ENCODE assay signal across 27 cellular contexts in the genomic region with DNA sequence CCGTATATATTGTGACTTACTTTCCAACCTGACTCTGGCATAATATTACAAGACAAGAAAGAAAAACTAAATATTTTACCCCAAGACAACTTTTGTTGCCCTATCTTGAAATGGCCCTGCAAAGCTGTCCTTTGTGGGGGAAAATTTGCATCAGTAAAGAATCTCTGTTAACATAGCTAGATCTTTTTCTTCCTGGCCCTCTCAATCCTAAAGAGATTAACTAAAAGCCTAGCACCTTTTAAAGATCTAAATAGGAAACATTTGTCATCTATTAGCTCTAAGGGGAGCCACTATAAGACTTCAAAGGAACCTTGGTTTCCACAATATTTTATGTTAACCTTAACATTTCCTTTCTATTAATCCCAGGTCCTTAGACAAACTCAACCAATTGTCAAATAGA.
"Had no signal": no experiment of that assay in that cellular context is flagged by ENCODE, and none has a peak within 500 bp of the region (broad histone marks: within the 10 kb centered on the region; RNA-seq: fewer than 3 reads in every experiment).

No MANE protein-coding gene starts in this region.

- H3K27me3 ChIP-seq: stomach, suprapubic skin, testis, tibial nerve, transverse colon, upper lobe of left lung, upper lobe of right lung, uterus, vagina had no signal

- H3K4me3 Mint-ChIP-seq: stimulated activated effector memory CD8-positive, alpha-beta T cell treated with anti-CD3 and anti-CD28 coated beads, Interleukin-12 subunit alpha, Interleukin-12 subunit beta, amount 100 ng/mL, for 72 hours; stimulated activated memory B cell treated with anti-CD40 and anti-IgM and Interleukin-4, amounts not matched to agents 10 μg/mL and 1 μg/mL and 100 μg/mL, for 72 hours; stimulated activated naive B cell treated with anti-CD40 and anti-IgM and Interleukin-4, amounts not matched to agents 10 μg/mL and 1 μg/mL and 100 μg/mL, for 72 hours; stimulated activated naive CD8-positive, alpha-beta T cell treated with anti-CD3 and anti-CD28 coated beads, Interleukin-15, amount 100 ng/mL, for 72 hours; stimulated activated naive CD8-positive, alpha-beta T cell treated with anti-CD3 and anti-CD28 coated beads, Interleukin-15, Interleukin-2, amounts not matched to agents 100 ng/mL and 50 ng/mL, for 24 hours; type B pancreatic cell had no signal

- H3K27ac Mint-ChIP-seq: stimulated activated effector memory CD8-positive, alpha-beta T cell treated with anti-CD3 and anti-CD28 coated beads, Interleukin-12 subunit alpha, Interleukin-12 subunit beta, amount 100 ng/mL, for 72 hours; stimulated activated memory B cell treated with anti-CD40 and anti-IgM and Interleukin-4, amounts not matched to agents 10 μg/mL and 1 μg/mL and 100 μg/mL, for 72 hours; stimulated activated naive B cell treated with anti-CD40 and anti-IgM and Interleukin-4, amounts not matched to agents 10 μg/mL and 1 μg/mL and 100 μg/mL, for 72 hours; stimulated activated naive CD8-positive, alpha-beta T cell treated with anti-CD3 and anti-CD28 coated beads, Interleukin-15, amount 100 ng/mL, for 72 hours; stimulated activated naive CD8-positive, alpha-beta T cell treated with anti-CD3 and anti-CD28 coated beads, Interleukin-15, Interleukin-2, amounts not matched to agents 100 ng/mL and 50 ng/mL, for 24 hours; type B pancreatic cell had no signal

- H3K9me3 Mint-ChIP-seq: stimulated activated memory B cell treated with anti-CD40 and anti-IgM and Interleukin-4, amounts not matched to agents 10 μg/mL and 1 μg/mL and 100 μg/mL, for 72 hours; stimulated activated naive B cell treated with anti-CD40 and anti-IgM and Interleukin-4, amounts not matched to agents 10 μg/mL and 1 μg/mL and 100 μg/mL, for 72 hours; type B pancreatic cell had no signal

- H3K36me3 Mint-ChIP-seq: stimulated activated effector memory CD8-positive, alpha-beta T cell treated with anti-CD3 and anti-CD28 coated beads, Interleukin-12 subunit alpha, Interleukin-12 subunit beta, amount 100 ng/mL, for 72 hours; stimulated activated memory B cell treated with anti-CD40 and anti-IgM and Interleukin-4, amounts not matched to agents 10 μg/mL and 1 μg/mL and 100 μg/mL, for 72 hours; stimulated activated naive B cell treated with anti-CD40 and anti-IgM and Interleukin-4, amounts not matched to agents 10 μg/mL and 1 μg/mL and 100 μg/mL, for 72 hours; type B pancreatic cell had no signal

- H3K27me3 Mint-ChIP-seq: stimulated activated memory B cell treated with anti-CD40 and anti-IgM and Interleukin-4, amounts not matched to agents 10 μg/mL and 1 μg/mL and 100 μg/mL, for 72 hours; stimulated activated naive B cell treated with anti-CD40 and anti-IgM and Interleukin-4, amounts not matched to agents 10 μg/mL and 1 μg/mL and 100 μg/mL, for 72 hours; stimulated activated naive CD8-positive, alpha-beta T cell treated with anti-CD3 and anti-CD28 coated beads, Interleukin-15, amount 100 ng/mL, for 72 hours; stimulated activated naive CD8-positive, alpha-beta T cell treated with anti-CD3 and anti-CD28 coated beads, Interleukin-15, Interleukin-2, amounts not matched to agents 100 ng/mL and 50 ng/mL, for 24 hours; type B pancreatic cell had no signal

- H3K4me1 Mint-ChIP-seq: stimulated activated effector memory CD8-positive, alpha-beta T cell treated with anti-CD3 and anti-CD28 coated beads, Interleukin-12 subunit alpha, Interleukin-12 subunit beta, amount 100 ng/mL, for 72 hours; stimulated activated memory B cell treated with anti-CD40 and anti-IgM and Interleukin-4, amounts not matched to agents 10 μg/mL and 1 μg/mL and 100 μg/mL, for 72 hours; stimulated activated naive B cell treated with anti-CD40 and anti-IgM and Interleukin-4, amounts not matched to agents 10 μg/mL and 1 μg/mL and 100 μg/mL, for 72 hours; stimulated activated naive CD8-positive, alpha-beta T cell treated with anti-CD3 and anti-CD28 coated beads, Interleukin-15, amount 100 ng/mL, for 72 hours had no signal

- H3K36me3 ChIP-seq: stomach, suprapubic skin, thoracic aorta, tibial nerve, transverse colon, upper lobe of left lung, upper lobe of right lung, vagina had no signal

- ATAC-seq: stimulated activated effector memory CD8-positive, alpha-beta T cell treated with anti-CD3 and anti-CD28 coated beads, Interleukin-12 subunit alpha, Interleukin-12 subunit beta, amount 100 ng/mL, for 72 hours; stimulated activated memory B cell treated with anti-CD40 and anti-IgM and Interleukin-4, amounts not matched to agents 10 μg/mL and 1 μg/mL and 100 μg/mL, for 72 hours; stimulated activated naive B cell treated with anti-CD40 and anti-IgM and Interleukin-4, amounts not matched to agents 10 μg/mL and 1 μg/mL and 100 μg/mL, for 72 hours; stimulated activated naive CD8-positive, alpha-beta T cell treated with anti-CD3 and anti-CD28 coated beads, Interleukin-15, amount 100 ng/mL, for 72 hours; stimulated activated naive CD8-positive, alpha-beta T cell treated with anti-CD3 and anti-CD28 coated beads, Interleukin-15, Interleukin-2, amounts not matched to agents 100 U/mL and 50 U/mL, for 24 hours; upper lobe of right lung had no signal

- H3K4me1 ChIP-seq: stomach, suprapubic skin, testis, tibial nerve, transverse colon, upper lobe of left lung, upper lobe of right lung, uterus, vagina had no signal

- H3K27ac ChIP-seq: stomach, suprapubic skin, testis, thoracic aorta, tibial nerve, transverse colon, upper lobe of left lung, upper lobe of right lung, uterus, vagina had no signal

- H3K9me3 ChIP-seq: suprapubic skin, testis, thoracic aorta, tibial nerve, transverse colon, upper lobe of left lung, upper lobe of right lung, uterus, vagina had no signal

- H3K4me3 ChIP-seq: stomach, suprapubic skin, testis, thoracic aorta, tibial nerve, transverse colon, upper lobe of left lung, upper lobe of right lung, uterus, vagina had no signal

- DNase-seq: stimulated activated CD4-positive, alpha-beta T cell treated with anti-CD3 and anti-CD28 coated beads, Interleukin-2, amount 100 ng/mL, for 24 hours; stimulated activated CD4-positive, alpha-beta T cell treated with anti-CD3 and anti-CD28 coated beads, Interleukin-2, amount 100 ng/mL, for 48 hours; stimulated activated CD4-positive, alpha-beta T cell treated with anti-CD3 and anti-CD28 coated beads, Interleukin-4, amount 100 ng/mL, for 1 hour; stimulated activated CD4-positive, alpha-beta T cell treated with anti-CD3 and anti-CD28 coated beads, Interleukin-4, amount 100 ng/mL, for 24 hours; stimulated activated CD4-positive, alpha-beta T cell treated with anti-CD3 and anti-CD28 coated beads, Interleukin-4, amount 100 ng/mL, for 4 hours; stimulated activated CD8-positive, alpha-beta memory T cell treated with anti-CD3 and anti-CD28 coated beads, Interleukin-4, amount 100 ng/mL, for 48 hours; stimulated activated naive B cell treated with anti-CD40 and anti-IgM and Interleukin-4, amounts not matched to agents 10 μg/mL and 1 μg/mL and 100 μg/mL, for 72 hours; stimulated activated naive CD4-positive, alpha-beta T cell; stimulated activated naive CD4-positive, alpha-beta T cell treated with Interleukin-2 at 50 U/mL for 16 hours; stimulated activated naive CD8-positive, alpha-beta T cell treated with anti-CD3 and anti-CD28 coated beads, Interleukin-15, amount 100 ng/mL, for 72 hours; stimulated activated naive CD8-positive, alpha-beta T cell treated with anti-CD3 and anti-CD28 coated beads, Interleukin-15, Interleukin-2, amounts not matched to agents 100 U/mL and 50 U/mL, for 24 hours; stomach; substantia nigra; testis; transverse colon; trophoblast cell; upper lobe of left lung; upper lobe of right lung; uterus had no signal
